In the genomic region with DNA sequence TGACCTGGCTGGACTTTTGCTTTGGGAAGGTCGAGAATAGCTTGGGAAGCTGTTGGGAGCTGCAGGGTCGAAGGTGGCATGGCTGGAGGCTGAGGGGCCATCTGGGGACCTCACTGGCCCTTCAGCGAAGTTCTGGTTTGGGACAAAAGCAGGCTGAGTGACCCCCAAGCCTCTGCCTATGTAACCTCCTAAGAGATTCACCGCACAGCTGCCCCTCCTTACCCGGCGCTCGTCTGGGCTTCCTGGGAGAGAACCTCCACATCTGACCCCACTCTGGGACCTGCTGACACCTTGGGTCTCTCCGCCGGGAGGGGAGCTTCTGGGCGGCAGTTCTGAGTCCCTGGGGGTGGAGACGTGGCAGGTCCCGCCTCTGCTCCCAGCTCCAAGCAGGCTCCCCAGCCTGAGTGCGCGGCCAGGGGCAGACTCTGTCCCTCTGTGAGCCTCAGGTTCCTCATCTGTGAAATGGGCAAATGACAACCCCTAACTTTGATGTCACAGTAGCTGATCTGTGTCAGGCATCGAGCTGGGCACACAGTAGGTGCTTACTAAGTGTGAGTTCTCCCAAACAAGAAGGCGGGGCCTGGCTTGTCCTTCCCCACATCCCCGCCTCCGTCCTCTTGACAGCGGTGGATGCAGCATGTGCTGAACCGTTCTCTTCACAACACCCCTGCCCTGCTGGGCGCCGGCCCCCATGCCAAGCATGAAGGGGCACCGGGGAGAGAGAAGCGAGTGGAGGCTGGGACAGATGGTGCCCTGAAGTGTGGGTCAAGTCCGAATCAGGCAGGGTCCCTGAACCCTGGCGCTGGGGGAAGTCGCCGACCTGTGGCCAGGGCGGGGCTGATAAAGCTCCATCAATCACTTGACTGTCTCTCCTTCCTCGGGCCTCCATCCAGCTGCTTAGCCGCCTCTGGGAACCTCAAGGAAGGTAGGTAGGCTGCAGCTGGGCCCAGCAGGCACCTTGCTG, we compare ENCODE assay signal across 35 cellular contexts. TPM values are rescaled to one million over a fixed set of nuclear protein-coding genes. Genes with fewer than 3 reads are reported as not detected.
DNase-seq lines count a peak whose midpoint lies in the region; ATAC-seq, FAIRE-seq and TF ChIP-seq lines count a peak whose summit lies in the region.
"Had no signal": no experiment of that assay in that cellular context is flagged by ENCODE, and none has a peak within 500 bp of the region (broad histone marks: within the 10 kb centered on the region; RNA-seq: fewer than 3 reads in every experiment).

No MANE protein-coding gene starts in this region.

- FAIRE-seq in H1 (lab: Jason Lieb, UNC) (no peak), small intestine (lab: Jason Lieb, UNC) (no peak)
- FAIRE-seq: G401.6 had no signal

- no peaks in the 10 kb centered on the region for H3K9me1 ChIP-seq in IMR-90 (ENCODE audit: insufficient read depth, low read length)

- H3K4me2 ChIP-seq in IMR-90 (ENCODE audit: low read depth, low read length) = no peak overlapping the region
- no peak overlapping the region for H3K4me2 ChIP-seq in H1 (ENCODE audit: insufficient read depth in 1 of 2, low read depth in 2 of 2, low read length in 2 of 2)
- H3K4me2 ChIP-seq in trophoblast cell (ENCODE audit: low read length) = no peak overlapping the region

- no peak overlapping the region for H2AFZ ChIP-seq in IMR-90 (replicated peaks; ENCODE audit: low read length, poor library complexity)
- H2AFZ ChIP-seq in H1 (ENCODE audit: low read length) = no peak overlapping the region
- H2AFZ ChIP-seq in trophoblast cell (ENCODE audit: insufficient read depth, low read length, poor library complexity) = no peak overlapping the region

- H4K12ac ChIP-seq in trophoblast cell (ENCODE audit: low read depth, low read length) = no peak overlapping the region

- intact Hi-C loops in IMR-90 (cut with micrococcal nuclease) = no loop called here

- in situ Hi-C loops in IMR-90 (cut with MboI; ENCODE audit: low sequenced_read_pairs) = no loop called here

- no peak overlapping the region for H2AK5ac ChIP-seq in IMR-90 (ENCODE audit: low read depth, low read length)
- H2AK5ac ChIP-seq in H1 (ENCODE audit: low read depth, low read length) = no peak overlapping the region
- no peak overlapping the region for H2AK5ac ChIP-seq in trophoblast cell (ENCODE audit: low read length)

- no peak overlapping the region for H3K23ac ChIP-seq in IMR-90 (ENCODE audit: low read depth, low read length)
- no peak overlapping the region for H3K23ac ChIP-seq in H1 (ENCODE audit: insufficient read length)
- H3K23ac ChIP-seq in trophoblast cell (ENCODE audit: low read length) = no peak overlapping the region

- H3K23me2 ChIP-seq in H1 (ENCODE audit: low read depth, low read length) = no peaks in the 10 kb centered on the region

- H3K79me2 ChIP-seq in H1 (ENCODE audit: control insufficient read depth in 1 of 2, insufficient read depth in 2 of 2, low read length in 2 of 2) (no peaks in the 10 kb centered on the region), trophoblast cell (ENCODE audit: control insufficient read depth, insufficient read depth, low read length, poor library complexity) (no peaks in the 10 kb centered on the region)

- H2AK9ac ChIP-seq in IMR-90 (replicated peaks; ENCODE audit: low read depth, low read length, poor library complexity) = peak overlapping the region; percentile 65

- no peak overlapping the region for H4K91ac ChIP-seq in IMR-90 (ENCODE audit: insufficient read depth, low read depth, low read length)
- peak overlapping the region; percentile 64 for H4K91ac ChIP-seq in H1 (replicated peaks; ENCODE audit: insufficient read length, low read length)
- no peak overlapping the region for H4K91ac ChIP-seq in trophoblast cell (ENCODE audit: low read depth, low read length)

- H4K20me1 ChIP-seq in IMR-90 (ENCODE audit: insufficient read depth, low read length) (no peaks in the 10 kb centered on the region; the same call in 1 of the 2 replicates), H1 (replicated peaks in 1 of 2; ENCODE audit: control insufficient read depth in 1 of 2, insufficient read depth in 2 of 2, low read length in 2 of 2) (no peaks in the 10 kb centered on the region)

- TF ChIP-seq POLR2A in IMR-90 (IDR thresholded peaks at IDR 0.05; ENCODE audit: low read depth, low read length) (no peak), H1 (IDR thresholded peaks at IDR 0.05; ENCODE audit: control extremely low read depth in 1 of 2, low read depth in 2 of 2, low read length in 2 of 2) (no peak)

- H3K27ac ChIP-seq in IMR-90 (ENCODE audit: insufficient read depth, low read length) = no peak overlapping the region
- no peak overlapping the region for H3K27ac ChIP-seq in H1 (ENCODE audit: low read depth, low read length)
- no peak overlapping the region for H3K27ac ChIP-seq in small intestine (ENCODE audit: low read depth in 1 of 2, low read length in 1 of 2)
- H3K27ac ChIP-seq in trophoblast cell (ENCODE audit: low read depth, low read length) = no peak overlapping the region
- H3K27ac ChIP-seq: epithelial cell of prostate, HL-60, left lung, neutrophil, tibial nerve had no signal

- CTCF ChIA-PET in IMR-90 (lab: Yijun Ruan, JAX) = no interaction called here
- CTCF ChIA-PET in H1 (lab: Charles Lee; ENCODE audit: partially characterized antibody) = interaction anchor here (0.9 to 10.4 kb wide), 14 partner anchors 7 to 280 kb away, joined by 3 to 276 read pairs (median 6); a partner anchor contains a TSS

- BruUV-seq in IMR-90 (replicated peaks; lab: Mats Ljungman, UMichigan) = no TSS peak

- POLR2A ChIA-PET in IMR-90 (lab: Charles Lee; ENCODE audit: unreplicated experiment) (no interaction called here), H1 (lab: Charles Lee; ENCODE audit: partially characterized antibody) (interaction anchor here (0.6 to 1.2 kb wide), 2 partner anchors 10 to 12 kb away, joined by 3 to 5 read pairs; no protein-coding TSS in a partner anchor)

- WGBS in IMR-90 (ENCODE audit: extremely low coverage in 2 of 2, insufficient read length in 1 of 2), 2 experiments = 67% methylated on average over 7 of the region's 31 CpGs; no CpG with 5 or more reads in 1 of the 2 experiments
- WGBS in H1 (ENCODE audit: extremely low coverage in 1 of 2, insufficient coverage in 1 of 2, insufficient read length in 1 of 2, insufficient replicate concordance in 2 of 2, low coverage in 1 of 2, low lambda C conversion rate in 2 of 2, missing lambda C conversion rate in 1 of 2), 2 experiments = 83% methylated on average over 31 of the region's 31 CpGs; no CpG with 5 or more reads in 1 of the 2 experiments
- 58 to 71% (median 59%) methylated on average over 30 to 31 of the region's 31 CpGs for WGBS in small intestine, 3 donors
- WGBS in trophoblast cell (ENCODE audit: extremely low coverage, insufficient coverage, insufficient read length) = no CpG with 5 or more reads among the region's 31 CpGs

- H3K4me1 ChIP-seq in IMR-90 (ENCODE audit: control insufficient read depth, insufficient read depth, low read length) = peaks cover 3% of the 10 kb centered on the region; the same call in 1 of the 2 replicates
- peaks cover 0 to 23% (median 13%) of the 10 kb centered on the region in 4 experiments; a peak in 6 of 7 replicates for H3K4me1 ChIP-seq in H1 (replicated peaks in 1 of 4; ENCODE audit: control insufficient read depth in 3 of 4, insufficient read depth in 4 of 4, low read length in 3 of 4)
- peaks cover 0 to 12% of the 10 kb centered on the region in 2 donors for H3K4me1 ChIP-seq in small intestine (ENCODE audit: control insufficient read depth in 2 of 2, insufficient read depth in 1 of 2, low read depth in 1 of 2, low read length in 1 of 2)
- H3K4me1 ChIP-seq in trophoblast cell (ENCODE audit: control insufficient read depth in 1 of 2, insufficient read depth in 2 of 2, low read length in 2 of 2) = peaks cover 10 to 16% of the 10 kb centered on the region in 2 experiments
- H3K4me1 ChIP-seq: HAP-1 had no signal

- no peak for DNase-seq in IMR-90
- no peak for DNase-seq in H1 (ENCODE audit: low read depth in 1 of 2, low spot score in 2 of 2)
- DNase-seq in small intestine = peak; percentile 80
- DNase-seq in trophoblast cell = no peak
- DNase-seq: activated CD4-positive, alpha-beta memory T cell treated with anti-CD3 and anti-CD28 coated beads for 36 hours; activated CD4-positive, alpha-beta T cell treated with anti-CD3 and anti-CD28 coated beads for 1 hour; activated CD8-positive, alpha-beta memory T cell treated with anti-CD3 and anti-CD28 coated beads, Interleukin-2, amount 50 U/mL, for 48 hours; activated naive CD4-positive, alpha-beta T cell treated with Interleukin-2 at 50 U/mL for 16 hours; caudate nucleus; effector CD8-positive, alpha-beta T cell; immature natural killer cell; MM.1S; NCI-H1105 treated with DMSO at 0.1 percent for 48 hours; NCI-H2029 treated with DMSO at 0.1 percent for 48 hours; NCI-H2227 treated with DMSO at 0.1 percent for 48 hours; NK-92 treated with Interleukin-12 subunit alpha and Interleukin-12 subunit beta, amount 100 ng/mL, for 24 hours; SHP77; stimulated activated CD4-positive, alpha-beta T cell treated with anti-CD3 and anti-CD28 coated beads, Interleukin-12 subunit alpha, Interleukin-12 subunit beta, amount 100 ng/mL, for 4 hours; stimulated activated CD4-positive, alpha-beta T cell treated with anti-CD3 and anti-CD28 coated beads, Interleukin-2, amount 100 ng/mL, for 48 hours; T-helper 2 cell had no signal

- no peak overlapping the region for H3K4ac ChIP-seq in IMR-90 (ENCODE audit: low read depth, low read length)
- H3K4ac ChIP-seq in H1 (replicated peaks; ENCODE audit: insufficient read length, low read depth, low read length) = no peak overlapping the region
- H3K4ac ChIP-seq in trophoblast cell (ENCODE audit: low read depth, low read length) = no peak overlapping the region

- H3K79me1 ChIP-seq in IMR-90 (ENCODE audit: low read depth in 1 of 2, low read length in 2 of 2) = no peaks in the 10 kb centered on the region
- H3K79me1 ChIP-seq in H1 (ENCODE audit: low read depth, low read length) = no peaks in the 10 kb centered on the region
- H3K79me1 ChIP-seq in trophoblast cell (ENCODE audit: low read length) = peaks cover 4% of the 10 kb centered on the region

- ATAC-seq in IMR-90 (ENCODE audit: low read depth) (no peak), GM18519 (IDR thresholded peaks at IDR 0.05; ENCODE audit: low FRiP score, unreplicated experiment) (no peak)
- ATAC-seq: left lung, sciatic nerve had no signal

- H4K5ac ChIP-seq in IMR-90 (ENCODE audit: low read depth, low read length) = no peak overlapping the region
- H4K5ac ChIP-seq in H1 (ENCODE audit: insufficient read length, low read depth, low read length) = no peak overlapping the region

- H3K14ac ChIP-seq in IMR-90 (replicated peaks; ENCODE audit: low read depth, low read length) (no peak overlapping the region), H1 (ENCODE audit: insufficient read length) (no peak overlapping the region), trophoblast cell (ENCODE audit: low read length) (no peak overlapping the region)

- H2BK120ac ChIP-seq in IMR-90 (ENCODE audit: low read depth, low read length) = no peak overlapping the region
- H2BK120ac ChIP-seq in H1 (replicated peaks; ENCODE audit: low read depth, low read length) = no peak overlapping the region
- no peak overlapping the region for H2BK120ac ChIP-seq in trophoblast cell (ENCODE audit: insufficient read depth, low read length, poor library complexity)

- TF ChIP-seq RAD21 in IMR-90 (IDR thresholded peaks at IDR 0.05; ENCODE audit: low read length) = no peak
- TF ChIP-seq RAD21 in H1 (IDR thresholded peaks at IDR 0.05 in 1 of 2, conservative IDR thresholded peaks at IDR 0.05 in 1 of 2; ENCODE audit: low read depth in 2 of 2, low read length in 2 of 2) = no peak

- H2BK5ac ChIP-seq in IMR-90 (ENCODE audit: low read depth, low read length, poor library complexity, severe bottlenecking) (no peak overlapping the region), H1 (ENCODE audit: low read depth, low read length) (peak overlapping the region; percentile 3; the same call in 1 of the 2 replicates), trophoblast cell (ENCODE audit: low read depth, low read length, poor library complexity) (no peak overlapping the region)

- H3K18ac ChIP-seq in IMR-90 (ENCODE audit: low read depth, low read length) = no peak overlapping the region
- no peak overlapping the region; the same call in none of the 2 replicates for H3K18ac ChIP-seq in H1 (ENCODE audit: extremely low read depth, low read length)
- H3K18ac ChIP-seq in trophoblast cell (ENCODE audit: low read length) = no peak overlapping the region

- H3K9me3 ChIP-seq in IMR-90 (ENCODE audit: control insufficient read depth, insufficient read depth, low read length) (no peaks in the 10 kb centered on the region; the same call in 1 of the 2 replicates), H1 (ENCODE audit: insufficient read depth in 2 of 2, low read depth in 1 of 2, low read length in 1 of 2) (no peaks in the 10 kb centered on the region), small intestine (ENCODE audit: control insufficient read depth, low read depth) (no peaks in the 10 kb centered on the region), trophoblast cell (ENCODE audit: insufficient read depth, low read depth, low read length) (peaks cover 5% of the 10 kb centered on the region)
- H3K9me3 ChIP-seq: HAP-1, left lung, neutrophil had no signal

- H3K27me3 ChIP-seq in IMR-90 (ENCODE audit: control insufficient read depth, insufficient read depth, low read length) (peaks cover 45% of the 10 kb centered on the region), H1 (replicated peaks in 1 of 4; ENCODE audit: control insufficient read depth in 3 of 4, extremely low read depth in 1 of 4, insufficient read depth in 3 of 4, low read length in 3 of 4) (peaks cover 2 to 20% (median 15%) of the 10 kb centered on the region in 4 experiments; a peak in 6 of 7 replicates), small intestine (ENCODE audit: control insufficient read depth in 2 of 2, insufficient read depth in 2 of 2, low read length in 2 of 2) (no peaks in the 10 kb centered on the region), trophoblast cell (ENCODE audit: insufficient read depth, low read length) (peaks cover 4% of the 10 kb centered on the region)

- dilution Hi-C loops in IMR-90 (cut with HindIII; ENCODE audit: low sequenced_read_pairs, unreplicated experiment) = no loop called here

- no peak for TF ChIP-seq CTCF in IMR-90 (conservative IDR thresholded peaks at IDR 0.05; ENCODE audit: low read depth, low read length)
- TF ChIP-seq CTCF in H1 (IDR thresholded peaks at IDR 0.05; ENCODE audit: control extremely low read depth in 1 of 3, insufficient read depth in 1 of 3, low read depth in 1 of 3, low read length in 3 of 3) = no peak

- no peak overlapping the region for H4K8ac ChIP-seq in IMR-90 (ENCODE audit: low read depth in 2 of 2, low read length in 2 of 2)
- no peak overlapping the region for H4K8ac ChIP-seq in H1 (ENCODE audit: extremely low read depth, insufficient read depth, low read length)
- H4K8ac ChIP-seq in trophoblast cell (ENCODE audit: low read depth, low read length) = no peak overlapping the region

- H3K4me3 ChIP-seq in IMR-90 (ENCODE audit: insufficient read depth, low read depth, low read length) (no peak overlapping the region), H1 (ENCODE audit: extremely low read depth in 1 of 4, insufficient read depth in 2 of 4, low read depth in 3 of 4, low read length in 4 of 4) (no peak overlapping the region), small intestine (ENCODE audit: low read depth in 1 of 2, low read length in 2 of 2) (no peak overlapping the region), trophoblast cell (ENCODE audit: low read depth, low read length) (no peak overlapping the region)
- H3K4me3 ChIP-seq: coronary artery, HAP-1, left lung, tibial nerve had no signal

- no peaks in the 10 kb centered on the region for H3K36me3 ChIP-seq in IMR-90 (ENCODE audit: control insufficient read depth, insufficient read depth, low read length)
- H3K36me3 ChIP-seq in H1 (ENCODE audit: control insufficient read depth in 2 of 4, insufficient read depth in 4 of 4, low read length in 3 of 4) = no peaks in the 10 kb centered on the region
- no peaks in the 10 kb centered on the region for H3K36me3 ChIP-seq in small intestine (ENCODE audit: control insufficient read depth in 2 of 2, insufficient read depth in 2 of 2, low read length in 2 of 2)
- no peaks in the 10 kb centered on the region for H3K36me3 ChIP-seq in trophoblast cell (ENCODE audit: control insufficient read depth in 1 of 2, insufficient read depth in 2 of 2, low read length in 2 of 2)
- H3K36me3 ChIP-seq: HAP-1, left lung, neutrophil, tibial nerve had no signal

- H2BK20ac ChIP-seq in IMR-90 (ENCODE audit: low read depth, low read length) (no peak overlapping the region), H1 (ENCODE audit: low read length) (no peak overlapping the region)

- no peak overlapping the region for H3K56ac ChIP-seq in IMR-90 (ENCODE audit: extremely low read depth, insufficient read depth, low read length)
- no peak overlapping the region for H3K56ac ChIP-seq in H1 (replicated peaks; ENCODE audit: insufficient read length, low read depth, low read length)

- no peak overlapping the region for H2BK12ac ChIP-seq in H1 (ENCODE audit: low read depth, low read length)
- no peak overlapping the region for H2BK12ac ChIP-seq in trophoblast cell (ENCODE audit: low read length)

- H2BK15ac ChIP-seq in IMR-90 (ENCODE audit: low read depth, low read length) (no peak overlapping the region), H1 (ENCODE audit: low read length) (0 out of 2 replicates have a peak overlapping the region, but pooled peaks have one; percentile 2)

- H3K9ac ChIP-seq in IMR-90 (ENCODE audit: low read depth, low read length) (no peak overlapping the region), H1 (replicated peaks in 1 of 4; ENCODE audit: extremely low read depth in 1 of 4, low read depth in 3 of 4, low read length in 3 of 4) (no peak overlapping the region), trophoblast cell (ENCODE audit: low read length) (no peak overlapping the region)

- TF ChIP-seq EP300 in H1 (IDR thresholded peaks at IDR 0.05; ENCODE audit: borderline replicate concordance in 1 of 2, low read depth in 2 of 2, low read length in 2 of 2) = no peak

RNA-seq across cellular contexts. Expression of a gene that starts 3.8 kb away (rescaled TPM):
- total RNA-seq in IMR-90 (2012; rRNA removed) = not detected in 2 replicates
- polyA plus RNA-seq in IMR-90 (2012; rRNA removed) (not detected in 2 replicates), H1 (2011; rRNA removed) (0.24 and 0.57 TPM in 2 replicates), small intestine (100 to 1,000 TPM in 1 of 3 donors, 10 to 100 TPM in 2; 35.7 to 110 (median 85.1) TPM)
- polyA plus RNA-seq in IMR-90 (2012; cell fraction: cytosol; rRNA removed) = 0.14 TPM in 1 of 2 replicates, not detected in the other
- polyA plus RNA-seq in IMR-90 (2012; cell fraction: nucleus; rRNA removed; ENCODE audit: low replicate concordance) = 0.72 and 0.85 TPM in 2 replicates
- total RNA-seq in H1 (2021; fragmentation: NEBNext Ultra II Directional; extraction: Animal tissue kit (Norgen Biotek cat#: 25700)) = 0.45 TPM in 1 of 2 replicates, not detected in the other
- 0.72 TPM for polyA plus RNA-seq in H1 (2011; cell fraction: cytosol; rRNA removed)
- polyA plus RNA-seq in H1 (2011; cell fraction: nucleus; rRNA removed) = 1.8 TPM
- polyA plus RNA-seq in H1 (2012, experiment 1 of 2) = 0.53 to 0.60 TPM in 2 of 4 replicates, not detected in the others
- polyA plus RNA-seq in H1 (2012, experiment 2 of 2) = 0.47 TPM
- 0.20 TPM for polyA plus RNA-seq in H1 (2013, experiment 1 of 2)
- 0.13 TPM for polyA plus RNA-seq in H1 (2013, experiment 2 of 2)
- polyA minus RNA-seq in H1 (2011; rRNA and poly(A)+ RNA removed) = 0.13 TPM in 1 of 2 replicates, not detected in the other
- polyA minus RNA-seq in H1 (2011; cell fraction: cytosol; rRNA and poly(A)+ RNA removed) = not detected
- polyA minus RNA-seq in H1 (2011; cell fraction: nucleus; rRNA and poly(A)+ RNA removed) = 0.60 TPM
- polyA plus RNA-seq in trophoblast cell (2013) = 0.11 and 0.22 TPM in 2 replicates
- total RNA-seq: activated CD4-positive, alpha-beta memory T cell treated with anti-CD3 and anti-CD28 coated beads for 36 hours; activated T-helper 1 cell treated with anti-CD3 and anti-CD28 coated beads, Interleukin-12 subunit alpha, Interleukin-12 subunit beta, Interleukin-2, Interleukin-4 antibody, amounts not matched to agents 30 ng/mL and 10 ng/mL and 1 ng/mL, durations not matched to agents 14 hours and 24 hours and 36 hours; glomerular endothelial cell; mesothelial cell of epicardium had no signal
- polyA plus RNA-seq: AG04450, BJ, immature natural killer cell had no signal

RNA-seq across cellular contexts. Expression of a gene that starts 14.3 kb away (rescaled TPM):
- total RNA-seq in IMR-90 (2012; rRNA removed) = not detected in 2 replicates
- polyA plus RNA-seq in IMR-90 (2012; rRNA removed) (not detected in 2 replicates), H1 (2011; rRNA removed) (0.16 TPM in 1 of 2 replicates, not detected in the other), small intestine (not detected)
- polyA plus RNA-seq in IMR-90 (2012; cell fraction: cytosol; rRNA removed) = 0.18 TPM in 1 of 2 replicates, not detected in the other
- not detected in 2 replicates for polyA plus RNA-seq in IMR-90 (2012; cell fraction: nucleus; rRNA removed; ENCODE audit: low replicate concordance)
- not detected in 2 replicates for total RNA-seq in H1 (2021; fragmentation: NEBNext Ultra II Directional; extraction: Animal tissue kit (Norgen Biotek cat#: 25700))
- not detected for polyA plus RNA-seq in H1 (2011; cell fraction: cytosol; rRNA removed)
- polyA plus RNA-seq in H1 (2011; cell fraction: nucleus; rRNA removed) = not detected
- not detected in 4 replicates for polyA plus RNA-seq in H1 (2012, experiment 1 of 2)
- polyA plus RNA-seq in H1 (2012, experiment 2 of 2) = not detected
- not detected for polyA plus RNA-seq in H1 (2013, experiment 1 of 2)
- not detected for polyA plus RNA-seq in H1 (2013, experiment 2 of 2)
- not detected in 2 replicates for polyA minus RNA-seq in H1 (2011; rRNA and poly(A)+ RNA removed)
- not detected for polyA minus RNA-seq in H1 (2011; cell fraction: cytosol; rRNA and poly(A)+ RNA removed)
- not detected for polyA minus RNA-seq in H1 (2011; cell fraction: nucleus; rRNA and poly(A)+ RNA removed)
- 0.30 and 0.39 TPM in 2 replicates for polyA plus RNA-seq in trophoblast cell (2013)
- total RNA-seq: activated CD4-positive, alpha-beta memory T cell treated with anti-CD3 and anti-CD28 coated beads for 36 hours; activated T-helper 1 cell treated with anti-CD3 and anti-CD28 coated beads, Interleukin-12 subunit alpha, Interleukin-12 subunit beta, Interleukin-2, Interleukin-4 antibody, amounts not matched to agents 30 ng/mL and 10 ng/mL and 1 ng/mL, durations not matched to agents 14 hours and 24 hours and 36 hours; glomerular endothelial cell; left lung; mesothelial cell of epicardium; sciatic nerve; tibial nerve had no signal
- polyA plus RNA-seq: AG04450, BJ, immature natural killer cell had no signal

RNA-seq across cellular contexts. Expression of a gene that starts 25.0 kb away (rescaled TPM):
- 5.0 and 6.3 TPM in 2 replicates for total RNA-seq in IMR-90 (2012; rRNA removed)
- 9.6 and 9.9 TPM in 2 replicates for polyA plus RNA-seq in IMR-90 (2012; rRNA removed)
- polyA plus RNA-seq in IMR-90 (2012; cell fraction: cytosol; rRNA removed) = 10.7 and 12.7 TPM in 2 replicates
- 43.9 and 49.0 TPM in 2 replicates for polyA plus RNA-seq in IMR-90 (2012; cell fraction: nucleus; rRNA removed; ENCODE audit: low replicate concordance)
- total RNA-seq in H1 (2021; fragmentation: NEBNext Ultra II Directional; extraction: Animal tissue kit (Norgen Biotek cat#: 25700)) = 28.3 and 33.3 TPM in 2 replicates
- polyA plus RNA-seq in H1 (2011; rRNA removed) = 34.5 and 37.6 TPM in 2 replicates
- polyA plus RNA-seq in H1 (2011; cell fraction: cytosol; rRNA removed) = 24.9 TPM
- polyA plus RNA-seq in H1 (2011; cell fraction: nucleus; rRNA removed) = 145 TPM
- polyA plus RNA-seq in H1 (2012, experiment 1 of 2) = 23.2 to 37.9 TPM (median 33.7 TPM) in 4 replicates
- 38.1 TPM for polyA plus RNA-seq in H1 (2012, experiment 2 of 2)
- polyA plus RNA-seq in H1 (2013, experiment 1 of 2) = 22.4 TPM
- polyA plus RNA-seq in H1 (2013, experiment 2 of 2) = 21.9 TPM
- polyA minus RNA-seq in H1 (2011; rRNA and poly(A)+ RNA removed) = 14.2 and 16.0 TPM in 2 replicates
- 19.6 TPM for polyA minus RNA-seq in H1 (2011; cell fraction: cytosol; rRNA and poly(A)+ RNA removed)
- 16.3 TPM for polyA minus RNA-seq in H1 (2011; cell fraction: nucleus; rRNA and poly(A)+ RNA removed)
- 10 to 100 TPM in 2 of 3 donors, 1 to 10 TPM in 1; 7.2 to 42.9 (median 11.9) TPM for polyA plus RNA-seq in small intestine
- 185 and 205 TPM in 2 replicates for polyA plus RNA-seq in trophoblast cell (2013)

RNA-seq across cellular contexts. Expression of a gene that starts 40.9 kb away (rescaled TPM):
- 48.0 and 49.1 TPM in 2 replicates for total RNA-seq in IMR-90 (2012; rRNA removed)
- polyA plus RNA-seq in IMR-90 (2012; rRNA removed) = 73.6 and 81.4 TPM in 2 replicates
- polyA plus RNA-seq in IMR-90 (2012; cell fraction: cytosol; rRNA removed) = 45.7 and 64.7 TPM in 2 replicates
- polyA plus RNA-seq in IMR-90 (2012; cell fraction: nucleus; rRNA removed; ENCODE audit: low replicate concordance) = 168 and 207 TPM in 2 replicates
- 87.9 and 88.2 TPM in 2 replicates for total RNA-seq in H1 (2021; fragmentation: NEBNext Ultra II Directional; extraction: Animal tissue kit (Norgen Biotek cat#: 25700))
- polyA plus RNA-seq in H1 (2011; rRNA removed) = 51.2 and 73.5 TPM in 2 replicates
- 53.3 TPM for polyA plus RNA-seq in H1 (2011; cell fraction: cytosol; rRNA removed)
- polyA plus RNA-seq in H1 (2011; cell fraction: nucleus; rRNA removed) = 165 TPM
- 57.2 to 83.7 TPM (median 72.2 TPM) in 4 replicates for polyA plus RNA-seq in H1 (2012, experiment 1 of 2)
- 20.5 TPM for polyA plus RNA-seq in H1 (2012, experiment 2 of 2)
- polyA plus RNA-seq in H1 (2013, experiment 1 of 2) = 52.1 TPM
- 50.3 TPM for polyA plus RNA-seq in H1 (2013, experiment 2 of 2)
- polyA minus RNA-seq in H1 (2011; rRNA and poly(A)+ RNA removed) = 134 and 152 TPM in 2 replicates
- 62.3 TPM for polyA minus RNA-seq in H1 (2011; cell fraction: cytosol; rRNA and poly(A)+ RNA removed)
- 82.9 TPM for polyA minus RNA-seq in H1 (2011; cell fraction: nucleus; rRNA and poly(A)+ RNA removed)
- polyA plus RNA-seq in small intestine = 10 to 100 TPM; 29.2 to 48.3 (median 30.6) TPM
- 55.5 and 55.9 TPM in 2 replicates for polyA plus RNA-seq in trophoblast cell (2013)
- polyA plus RNA-seq: immature natural killer cell had no signal

Comparison
In these comparisons a context has a peak if more than half of its experiments do, and no peak if none do; other contexts are left out.
1. RNA of a gene that starts 3.8 kb away (polyA plus RNA-seq): 35.7 to 110 TPM in small intestine; 0.13 to 1.8 TPM in H1 and 0.14 to 0.85 TPM in IMR-90; every median in the first group is over 10 times any median in the second.